Comparison of ENCODE assay signal across 8 cellular contexts in the genomic region with DNA sequence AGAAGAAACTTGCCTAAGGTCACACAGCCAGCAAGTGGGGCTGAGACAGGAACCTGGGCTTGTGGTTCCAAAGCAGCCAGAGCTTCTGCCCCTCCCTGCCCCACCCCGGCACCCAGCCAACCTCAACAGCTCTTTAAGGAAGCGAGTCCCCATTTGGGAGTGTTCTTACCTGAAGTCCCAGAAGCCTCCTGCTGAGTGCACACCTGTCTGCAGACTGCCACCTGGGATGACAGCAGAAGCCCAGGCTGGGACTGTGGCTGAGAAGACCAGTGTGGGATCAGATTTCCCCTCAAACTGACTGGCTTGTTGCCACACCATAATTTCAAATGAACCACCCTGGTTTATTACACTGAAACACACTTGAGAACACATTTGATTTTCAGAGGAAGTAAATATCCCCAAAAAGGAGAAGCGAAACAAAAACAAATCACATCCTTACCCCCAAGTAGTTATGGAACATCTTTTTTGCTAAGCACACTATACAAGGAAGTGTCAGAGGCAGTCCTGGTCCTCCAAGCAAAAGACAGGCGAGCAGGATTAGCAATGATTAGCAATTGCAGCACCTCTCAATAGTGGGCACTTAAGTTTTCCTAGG. TPM values are rescaled to one million over a fixed set of nuclear protein-coding genes. Genes with fewer than 3 reads are reported as not detected.
DNase-seq lines count a peak whose midpoint lies in the region; ATAC-seq and TF ChIP-seq lines count a peak whose summit lies in the region.
"Had no signal": no experiment of that assay in that cellular context is flagged by ENCODE, and none has a peak within 500 bp of the region (broad histone marks: within the 10 kb centered on the region; RNA-seq: fewer than 3 reads in every experiment).

No MANE protein-coding gene starts in this region.

- WGBS in GM23248 (ENCODE audit: low coverage in 1 of 2, low lambda C conversion rate in 2 of 2, missing lambda C conversion rate in 2 of 2), 2 experiments: 96 to 100% methylated on average over 3 to 4 of the region's 4 CpGs

- H3K4me1 ChIP-seq in osteoblast (ENCODE audit: insufficient read depth, low read length): peaks cover 38% of the 10 kb centered on the region
- peaks cover 36% of the 10 kb centered on the region for H3K4me1 ChIP-seq in GM23248 (ENCODE audit: insufficient read depth)

- H3K79me2 ChIP-seq in osteoblast (ENCODE audit: insufficient read depth, low read length) (no peaks in the 10 kb centered on the region), GM23248 (ENCODE audit: insufficient read depth) (no peaks in the 10 kb centered on the region)

- POLR2A ChIA-PET in RWPE1 (lab: Yijun Ruan, JAX; ENCODE audit: low non-redundant PET): no interaction called here

- H3K36me3 ChIP-seq in osteoblast (ENCODE audit: insufficient read depth, low read length): no peaks in the 10 kb centered on the region
- no peaks in the 10 kb centered on the region for H3K36me3 ChIP-seq in GM23248 (ENCODE audit: low read depth)

- H3F3A ChIP-seq in GM23248 (ENCODE audit: insufficient read depth): peaks cover 34% of the 10 kb centered on the region

- H3K9ac ChIP-seq in GM23248: no peak overlapping the region

- CTCF ChIA-PET in RWPE1 (lab: Yijun Ruan, JAX): no interaction called here

- H3K4me2 ChIP-seq in osteoblast (ENCODE audit: insufficient read depth, low read length) (no peak overlapping the region), GM23248 (ENCODE audit: unreplicated experiment) (no peak overlapping the region)

- H3K27me3 ChIP-seq in osteoblast (ENCODE audit: insufficient read depth, low read length) (no peaks in the 10 kb centered on the region), GM23248 (replicated peaks; ENCODE audit: insufficient read depth) (no peaks in the 10 kb centered on the region)

- H3K27ac ChIP-seq in osteoblast (ENCODE audit: low read depth, low read length) (no peak overlapping the region), RWPE1 (no peak overlapping the region), GM23248 (no peak overlapping the region)

- in situ Hi-C loops in GM23248 (cut with MboI): no loop called here

- H3K4me3 ChIP-seq in osteoblast (ENCODE audit: insufficient read depth, low read length) (no peak overlapping the region), GM23248 (no peak overlapping the region)

- DNase-seq in NOMO-1 (lab: John Stamatoyannopoulos, UW; ENCODE audit: unreplicated experiment in 2 of 2) (peak; percentile 84 to 96), osteoblast (ENCODE audit: insufficient read length, low spot score, missing footprints) (peak; percentile 43), RWPE1 (ENCODE audit: low spot score) (no peak), GM23248 (no peak), GM19240 (ENCODE audit: insufficient read length, low spot score) (no peak)
- DNase-seq: activated CD4-positive, CD25-positive, alpha-beta regulatory T cell had no signal

- TF ChIP-seq CTCF in osteoblast (IDR thresholded peaks at IDR 0.05; ENCODE audit: extremely low read depth, low read depth, low read length): no peak
- no peak for TF ChIP-seq CTCF in RWPE1 (conservative IDR thresholded peaks at IDR 0.05; ENCODE audit: low read depth)

- ATAC-seq in GM19043 (IDR thresholded peaks at IDR 0.05; ENCODE audit: low read depth, unreplicated experiment): peak; percentile 59
- ATAC-seq in HG03432 (IDR thresholded peaks at IDR 0.05; ENCODE audit: unreplicated experiment): peak; percentile 69

- H4K20me1 ChIP-seq in osteoblast (ENCODE audit: insufficient read depth, low read length) (no peaks in the 10 kb centered on the region), GM23248 (ENCODE audit: insufficient read depth) (no peaks in the 10 kb centered on the region)

- no peaks in the 10 kb centered on the region for H3K9me2 ChIP-seq in GM23248 (ENCODE audit: insufficient read depth)

- H2AFZ ChIP-seq in osteoblast (ENCODE audit: low read length): no peak overlapping the region
- no peak overlapping the region for H2AFZ ChIP-seq in GM23248

- H3K9me3 ChIP-seq in osteoblast (ENCODE audit: low read depth, low read length) (no peaks in the 10 kb centered on the region), GM23248 (ENCODE audit: low read depth) (no peaks in the 10 kb centered on the region)

RNA-seq across cellular contexts. Expression of gene RIN3, which starts 6.3 kb away (rescaled TPM):
- total RNA-seq in osteoblast: 7.6 and 10.3 TPM in 2 replicates
- total RNA-seq in GM23248 (2014; rRNA removed; shearing (Covaris generic)): 1.8 and 3.8 TPM in 2 replicates
- 7.0 and 7.7 TPM in 2 replicates for polyA plus RNA-seq in GM23248 (2016; fragmentation: Nextera tagmentation; extraction: Ambion mirVana)

Comparison
In these comparisons a context has a peak if more than half of its experiments do, and no peak if none do; other contexts are left out.
1. DNase-seq: peak in NOMO-1 (2 of 2) and osteoblast (single experiment); none in RWPE1 (single experiment), GM23248 (single experiment) and GM19240 (single experiment).